ENCODE assay signal across 8 cellular contexts in the genomic region with DNA sequence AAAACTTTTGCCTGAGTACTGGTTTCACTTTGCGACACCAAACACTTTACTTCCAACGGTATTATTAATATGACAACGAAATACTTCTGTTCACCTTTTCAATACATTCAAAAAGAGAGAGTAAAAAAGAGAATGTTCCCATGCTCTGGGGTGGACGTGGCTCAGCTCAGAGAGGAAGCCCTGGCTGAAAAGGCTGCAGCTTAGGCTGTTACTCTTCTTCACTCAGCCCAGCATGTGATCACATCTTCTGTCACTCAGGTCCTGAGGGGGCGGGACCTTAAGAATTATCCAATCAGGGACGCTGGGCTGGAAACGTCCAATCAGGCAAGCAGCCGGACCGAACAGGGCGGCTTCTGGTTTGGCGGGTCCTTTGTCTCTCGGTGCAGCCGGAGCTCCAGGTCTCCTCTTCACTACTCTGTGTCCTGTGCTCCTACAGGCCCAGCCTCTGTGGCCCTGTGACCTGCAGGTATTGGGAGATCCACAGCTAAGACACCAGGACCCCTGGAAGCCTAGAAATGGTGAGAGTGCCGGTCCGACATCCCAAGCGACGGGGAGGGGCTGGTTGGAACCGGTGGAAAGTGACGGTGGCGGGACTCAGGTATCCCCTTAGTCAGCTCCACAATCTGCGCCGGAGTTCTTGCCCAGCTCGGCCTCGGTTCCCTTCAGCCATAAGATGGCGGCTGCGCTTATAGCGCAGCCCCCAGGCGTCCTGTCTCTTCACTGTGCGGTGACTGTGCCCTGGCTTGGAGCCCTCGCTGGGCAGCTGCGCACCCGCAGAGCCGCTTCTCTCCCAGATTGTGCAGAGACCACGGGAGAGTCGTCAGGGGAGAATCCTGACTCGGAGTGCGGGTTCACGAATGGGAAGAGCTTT. TPM values are rescaled to one million over a fixed set of nuclear protein-coding genes. Genes with fewer than 3 reads are reported as not detected.
A peak's percentile ranks its signal among the peaks of the same experiment; 100 is the strongest.
DNase-seq lines count a peak whose midpoint lies in the region; ATAC-seq and TF ChIP-seq lines count a peak whose summit lies in the region.

Gene ZNF93, plus strand, starts transcription at position 373 of the 871 bp plus-strand sequence. Its CDS starts 143 bp downstream, at position 516.

- POLR2A ChIA-PET in activated CD8-positive, alpha-beta T cell treated with anti-CD3 and anti-CD28 coated beads for 36 hours (lab: Charles Lee) = interaction anchor here (0.8 to 5.7 kb wide), 14 partner anchors 12 to 304 kb away, joined by 3 to 45 read pairs (median 4); partner anchors contain the start of genes ZNF253, ZNF506 and ZNF682

- DNase-seq in NCI-H524 (lab: John Stamatoyannopoulos, UW) (peak; percentile 89 to 91), ecto neural progenitor cell (ENCODE audit: low spot score) (peak; percentile 96), right lobe of liver (peak; percentile 77 to 86 (median 81))
- DNase-seq in activated CD8-positive, alpha-beta T cell treated with anti-CD3 and anti-CD28 coated beads for 36 hours = peak; percentile 98
- peak; percentile 84 for DNase-seq in stimulated activated CD4-positive, alpha-beta T cell treated with anti-CD3 and anti-CD28 coated beads, Interleukin-4, amount 100 ng/mL, for 1 hour

- H3K4me3 ChIP-seq in ACC112 (ENCODE audit: low read depth, low read length) (peak within 1 kb of the TSS; percentile 99), right lobe of liver (peak within 1 kb of the TSS; percentile 46 to 50 (median 48))

- H3K79me2 ChIP-seq in ACC112 (ENCODE audit: control insufficient read depth, insufficient read depth, low read length, unreplicated experiment) = peaks cover 40% of the 10 kb centered on the region

- peaks cover 0 to 29% (median 6%) of the 10 kb centered on the region in 4 donors for H3K9me3 ChIP-seq in right lobe of liver

- no peaks in the 10 kb centered on the region for H3K27me3 Mint-ChIP-seq in activated CD8-positive, alpha-beta T cell treated with anti-CD3 and anti-CD28 coated beads for 36 hours

- TF ChIP-seq CTCF in activated CD8-positive, alpha-beta T cell treated with anti-CD3 and anti-CD28 coated beads for 36 hours (IDR thresholded peaks at IDR 0.05) = no peak
- no peak for TF ChIP-seq CTCF in right lobe of liver (IDR thresholded peaks at IDR 0.05)

- peak within 1 kb of the TSS; percentile 83 for H3K4me3 Mint-ChIP-seq in activated CD8-positive, alpha-beta T cell treated with anti-CD3 and anti-CD28 coated beads for 36 hours

- peaks cover 34% of the 10 kb centered on the region for H3K9me3 Mint-ChIP-seq in activated CD8-positive, alpha-beta T cell treated with anti-CD3 and anti-CD28 coated beads for 36 hours

- H3K4me1 ChIP-seq in ACC112 (ENCODE audit: control insufficient read depth, insufficient read depth, low read length, unreplicated experiment) (no peaks in the 10 kb centered on the region), right lobe of liver (no peaks in the 10 kb centered on the region)

- peak within 1 kb of the TSS; percentile 93 for H3K27ac Mint-ChIP-seq in activated CD8-positive, alpha-beta T cell treated with anti-CD3 and anti-CD28 coated beads for 36 hours

- peaks cover 38% of the 10 kb centered on the region for H3K4me1 Mint-ChIP-seq in activated CD8-positive, alpha-beta T cell treated with anti-CD3 and anti-CD28 coated beads for 36 hours (ENCODE audit: low read depth)

- CTCF ChIA-PET in activated CD8-positive, alpha-beta T cell treated with anti-CD3 and anti-CD28 coated beads for 36 hours (lab: Charles Lee) = interaction anchor here (0.5 to 2.2 kb wide), 11 partner anchors 11 to 347 kb away, joined by 3 to 5 read pairs (median 3); partner anchors contain the start of genes ZNF253 and ZNF506

- peaks cover 36% of the 10 kb centered on the region for H3K36me3 Mint-ChIP-seq in activated CD8-positive, alpha-beta T cell treated with anti-CD3 and anti-CD28 coated beads for 36 hours (ENCODE audit: low read depth)

- ATAC-seq in GM18873 (IDR thresholded peaks at IDR 0.05; ENCODE audit: low FRiP score, unreplicated experiment) (peak; percentile 93), HG03175 (IDR thresholded peaks at IDR 0.05; ENCODE audit: unreplicated experiment) (peak; percentile 95), right lobe of liver (peak; percentile 95 to 98 (median 96))
- peak; percentile 96 for ATAC-seq in activated CD8-positive, alpha-beta T cell treated with anti-CD3 and anti-CD28 coated beads for 36 hours

- 2% methylated on average over 18 of the region's 38 CpGs for WGBS in right lobe of liver (ENCODE audit: insufficient coverage, low coverage, low lambda C conversion rate, missing lambda C conversion rate)

- peak within 1 kb of the TSS; percentile 93 for H2AFZ ChIP-seq in ACC112 (ENCODE audit: low read length, unreplicated experiment)

- intact Hi-C loops in activated CD8-positive, alpha-beta T cell treated with anti-CD3 and anti-CD28 coated beads for 36 hours (cut with micrococcal nuclease) = no loop called here
- intact Hi-C loops in right lobe of liver (cut with DNase I) = no loop called here

- H3K27ac ChIP-seq in ACC112 (ENCODE audit: low read depth, low read length) = peak within 1 kb of the TSS; percentile 96
- peak within 1 kb of the TSS; percentile 37 to 67 (median 57) for H3K27ac ChIP-seq in right lobe of liver

- TF ChIP-seq POLR2A in right lobe of liver (IDR thresholded peaks at IDR 0.05) = peak; percentile 30

- H3K27me3 ChIP-seq in ACC112 (ENCODE audit: insufficient read depth, low read length) (no peaks in the 10 kb centered on the region), right lobe of liver (no peaks in the 10 kb centered on the region)

- no peaks in the 10 kb centered on the region for H3K36me3 ChIP-seq in ACC112 (ENCODE audit: insufficient read depth, low read length)
- no peaks in the 10 kb centered on the region for H3K36me3 ChIP-seq in right lobe of liver

RNA-seq across cellular contexts. Expression of gene ZNF93, which starts in this region (rescaled TPM):
- total RNA-seq in activated CD8-positive, alpha-beta T cell treated with anti-CD3 and anti-CD28 coated beads for 36 hours = 10 to 100 TPM; 17.2 to 17.8 TPM
- total RNA-seq in right lobe of liver = 1 to 10 TPM in 2 of 6 experiments, under 1 TPM in 4; 0.35 to 1.6 (median 0.81) TPM

Comparison
In these comparisons a context has a peak if more than half of its experiments do, and no peak if none do; other contexts are left out.
1. Peak in every context shown above with its lines: DNase-seq, ATAC-seq, H3K4me3 ChIP-seq and H3K27ac ChIP-seq.
2. RNA of gene ZNF93 (total RNA-seq): 17.2 to 17.8 TPM in activated CD8-positive, alpha-beta T cell treated with anti-CD3 and anti-CD28 coated beads for 36 hours; 0.35 to 1.6 TPM in right lobe of liver; every median in the first group is over 4 times any median in the second.